22 cellular contexts compared by ENCODE assay signal in genomic region chr22:45585946-45586540, GRCh38.
DNase-seq lines count a peak whose midpoint lies in the region; ATAC-seq and TF ChIP-seq lines count a peak whose summit lies in the region.
"Had no signal": no experiment of that assay in that cellular context is flagged by ENCODE, and none has a peak within 500 bp of the region (broad histone marks: within the 10 kb centered on the region; RNA-seq: fewer than 3 reads in every experiment).

No MANE protein-coding gene starts in this region.

- H3K79me2 ChIP-seq in neural progenitor cell (ENCODE audit: low read depth) = no peaks in the 10 kb centered on the region

- no peak overlapping the region for H3K4me2 ChIP-seq in neural progenitor cell
- H3K4me2 ChIP-seq: GM23338 had no signal

- DNase-seq in right cardiac atrium (peak in 2 of 3 donors; percentile 17 to 48), heart left ventricle (no peak), NCI-H69 (lab: John Stamatoyannopoulos, UW) (peak; percentile 66), neural progenitor cell (ENCODE audit: low spot score) (no peak), NCI-H82 treated with DMSO at 0.1 percent for 48 hours (lab: John Stamatoyannopoulos, UW; ENCODE audit: unreplicated experiment) (no peak)
- no peak for DNase-seq in activated CD4-positive, alpha-beta memory T cell treated with anti-CD3 and anti-CD28 coated beads for 36 hours
- DNase-seq in natural killer cell treated with Interleukin-12 subunit alpha and Interleukin-12 subunit beta and Interleukin-15 and Interleukin-18, amount 100 ng/mL, for 72 hours (ENCODE audit: low spot score) = no peak
- DNase-seq: ACHN; C1 segment of cervical spinal cord; CD8-positive, alpha-beta T cell; HCEC 1CT; Karpas-422; MV-4-11; NCI-H1105 treated with DMSO at 0.1 percent for 48 hours; NCI-H1694; NCI-H2171; NCI-H446 treated with DMSO at 0.1 percent for 48 hours; NCI-H526 treated with DMSO at 0.1 percent for 48 hours; NK-92 treated with Interleukin-12 subunit alpha and Interleukin-12 subunit beta, amount 100 ng/mL, for 24 hours had no signal

- no peak for TF ChIP-seq POLR2A in heart left ventricle (IDR thresholded peaks at IDR 0.05)

- H3K9me3 Mint-ChIP-seq in neural progenitor cell = no peaks in the 10 kb centered on the region
- no peaks in the 10 kb centered on the region for H3K9me3 Mint-ChIP-seq in activated CD4-positive, alpha-beta memory T cell treated with anti-CD3 and anti-CD28 coated beads for 36 hours
- H3K9me3 Mint-ChIP-seq in natural killer cell treated with Interleukin-12 subunit alpha and Interleukin-12 subunit beta and Interleukin-15 and Interleukin-18, amount 100 ng/mL, for 72 hours = no peaks in the 10 kb centered on the region
- H3K9me3 Mint-ChIP-seq: GM23338 had no signal

- H3K9ac ChIP-seq in neural progenitor cell = no peak overlapping the region

- CTCF ChIA-PET in activated CD4-positive, alpha-beta memory T cell treated with anti-CD3 and anti-CD28 coated beads for 36 hours (lab: Charles Lee) = no interaction called here

- H3K4me3 ChIP-seq in right cardiac atrium (ENCODE audit: low read length) (no peak overlapping the region), heart left ventricle (no peak overlapping the region), neural progenitor cell (no peak overlapping the region)
- H3K4me3 ChIP-seq: GM23338, SJSA1 had no signal

- no peak for TF ChIP-seq CTCF in heart left ventricle (IDR thresholded peaks at IDR 0.05)
- no peak for TF ChIP-seq CTCF in neural progenitor cell (IDR thresholded peaks at IDR 0.05)

- intact Hi-C loops in right cardiac atrium (cut with DNase I) (loop anchor here in 1 of 4 donors (10.0 kb wide), 1 partner anchor 279 kb away; no protein-coding TSS in a partner anchor), heart left ventricle (cut with DNase I) (loop anchor here in 1 of 10 donors (10.0 kb wide), 1 partner anchor 279 kb away; no protein-coding TSS in a partner anchor)
- intact Hi-C loops in activated CD4-positive, alpha-beta memory T cell treated with anti-CD3 and anti-CD28 coated beads for 36 hours (cut with micrococcal nuclease) = no loop called here

- ATAC-seq in right cardiac atrium (no peak), heart left ventricle (no peak)
- ATAC-seq in natural killer cell treated with Interleukin-12 subunit alpha and Interleukin-12 subunit beta and Interleukin-15 and Interleukin-18, amount 100 ng/mL, for 72 hours = no peak
- ATAC-seq: CD8-positive, alpha-beta T cell; GM23338 had no signal

- peaks cover 9% of the 10 kb centered on the region for H4K20me1 ChIP-seq in neural progenitor cell (ENCODE audit: low read depth)

- peaks cover 17% of the 10 kb centered on the region for H3K4me1 Mint-ChIP-seq in neural progenitor cell
- peaks cover 6% of the 10 kb centered on the region for H3K4me1 Mint-ChIP-seq in activated CD4-positive, alpha-beta memory T cell treated with anti-CD3 and anti-CD28 coated beads for 36 hours (ENCODE audit: low read depth)
- H3K4me1 Mint-ChIP-seq in natural killer cell treated with Interleukin-12 subunit alpha and Interleukin-12 subunit beta and Interleukin-15 and Interleukin-18, amount 100 ng/mL, for 72 hours (ENCODE audit: low read depth in 2 of 2) = peaks cover 9 to 10% of the 10 kb centered on the region in 2 donors

- no peak overlapping the region for H3K27ac ChIP-seq in right cardiac atrium (ENCODE audit: low read length)
- no peak overlapping the region for H3K27ac ChIP-seq in heart left ventricle
- no peak overlapping the region for H3K27ac ChIP-seq in neural progenitor cell
- H3K27ac ChIP-seq: RWPE1, SJSA1 had no signal

- H3K27me3 Mint-ChIP-seq in neural progenitor cell (ENCODE audit: insufficient read depth, low read depth) = peaks cover 5% of the 10 kb centered on the region
- H3K27me3 Mint-ChIP-seq in activated CD4-positive, alpha-beta memory T cell treated with anti-CD3 and anti-CD28 coated beads for 36 hours = peaks cover 6% of the 10 kb centered on the region
- peaks cover 0 to 5% of the 10 kb centered on the region in 2 donors for H3K27me3 Mint-ChIP-seq in natural killer cell treated with Interleukin-12 subunit alpha and Interleukin-12 subunit beta and Interleukin-15 and Interleukin-18, amount 100 ng/mL, for 72 hours

- no peak overlapping the region for H3K4me3 Mint-ChIP-seq in neural progenitor cell
- no peak overlapping the region for H3K4me3 Mint-ChIP-seq in activated CD4-positive, alpha-beta memory T cell treated with anti-CD3 and anti-CD28 coated beads for 36 hours
- no peak overlapping the region for H3K4me3 Mint-ChIP-seq in natural killer cell treated with Interleukin-12 subunit alpha and Interleukin-12 subunit beta and Interleukin-15 and Interleukin-18, amount 100 ng/mL, for 72 hours
- H3K4me3 Mint-ChIP-seq: CD8-positive, alpha-beta T cell; GM23338 had no signal

- H3F3A ChIP-seq in neural progenitor cell (ENCODE audit: low read depth) = no peaks in the 10 kb centered on the region

- H3K27ac Mint-ChIP-seq in neural progenitor cell = peak overlapping the region; percentile 26
- H3K27ac Mint-ChIP-seq in activated CD4-positive, alpha-beta memory T cell treated with anti-CD3 and anti-CD28 coated beads for 36 hours = no peak overlapping the region
- no peak overlapping the region for H3K27ac Mint-ChIP-seq in natural killer cell treated with Interleukin-12 subunit alpha and Interleukin-12 subunit beta and Interleukin-15 and Interleukin-18, amount 100 ng/mL, for 72 hours
- H3K27ac Mint-ChIP-seq: CD8-positive, alpha-beta T cell; GM23338 had no signal

- peaks cover 0 to 42% (median 0%) of the 10 kb centered on the region in 9 donors for H3K36me3 ChIP-seq in heart left ventricle
- no peaks in the 10 kb centered on the region for H3K36me3 ChIP-seq in neural progenitor cell

- H3K27me3 ChIP-seq in right cardiac atrium (ENCODE audit: control insufficient read depth, insufficient read depth) (no peaks in the 10 kb centered on the region), heart left ventricle (peaks cover 0 to 6% (median 0%) of the 10 kb centered on the region in 9 donors), neural progenitor cell (no peaks in the 10 kb centered on the region)
- H3K27me3 ChIP-seq: SJSA1 had no signal

- no peaks in the 10 kb centered on the region for H3K36me3 Mint-ChIP-seq in neural progenitor cell
- no peaks in the 10 kb centered on the region for H3K36me3 Mint-ChIP-seq in activated CD4-positive, alpha-beta memory T cell treated with anti-CD3 and anti-CD28 coated beads for 36 hours
- H3K36me3 Mint-ChIP-seq in natural killer cell treated with Interleukin-12 subunit alpha and Interleukin-12 subunit beta and Interleukin-15 and Interleukin-18, amount 100 ng/mL, for 72 hours = no peaks in the 10 kb centered on the region
- H3K36me3 Mint-ChIP-seq: CD8-positive, alpha-beta T cell had no signal

- POLR2A ChIA-PET in activated CD4-positive, alpha-beta memory T cell treated with anti-CD3 and anti-CD28 coated beads for 36 hours (lab: Charles Lee) = no interaction called here

- H2AFZ ChIP-seq in neural progenitor cell (replicated peaks) = no peak overlapping the region
- H2AFZ ChIP-seq: GM23338 had no signal

- WGBS in right cardiac atrium = 88% methylated on average over 19 of the region's 19 CpGs
- WGBS in heart left ventricle, 4 donors = 87 to 92% (median 87%) methylated on average over 14 to 19 of the region's 19 CpGs

- no peaks in the 10 kb centered on the region for H3K4me1 ChIP-seq in right cardiac atrium (ENCODE audit: control insufficient read depth, insufficient read depth, low read length)
- H3K4me1 ChIP-seq in heart left ventricle = peaks cover 0 to 13% (median 0%) of the 10 kb centered on the region in 12 donors
- H3K4me1 ChIP-seq in neural progenitor cell = peaks cover 7% of the 10 kb centered on the region

- no peaks in the 10 kb centered on the region for H3K9me3 ChIP-seq in right cardiac atrium (ENCODE audit: control insufficient read depth, low read length)
- H3K9me3 ChIP-seq in heart left ventricle = no peaks in the 10 kb centered on the region
- no peaks in the 10 kb centered on the region for H3K9me3 ChIP-seq in neural progenitor cell (ENCODE audit: low read depth)
- H3K9me3 ChIP-seq: SJSA1 had no signal

Comparison
In these comparisons a context has a peak if more than half of its experiments do, and no peak if none do; other contexts are left out.
1. DNase-seq: peak in right cardiac atrium (2 of 3) and NCI-H69 (single experiment); none in heart left ventricle (0 of 5), neural progenitor cell (single experiment), activated CD4-positive, alpha-beta memory T cell treated with anti-CD3 and anti-CD28 coated beads for 36 hours (single experiment), natural killer cell treated with Interleukin-12 subunit alpha and Interleukin-12 subunit beta and Interleukin-15 and Interleukin-18, amount 100 ng/mL, for 72 hours (single experiment) and NCI-H82 treated with DMSO at 0.1 percent for 48 hours (single experiment).